ENCODE assay signal across 1 cellular context in genomic region chrX:48697182-48697727, GRCh38.
A peak's percentile ranks its signal among the peaks of the same experiment; 100 is the strongest.
TF ChIP-seq lines count a peak whose summit lies in the region.

No MANE protein-coding gene starts in this region.

TF ChIP-seq in GM12878, 131 proteins besides CTCF, POLR2A, EP300 and RAD21 (continued from another document):
- no peak for TF ChIP-seq NKRF (conservative IDR thresholded peaks at IDR 0.05)
- TF ChIP-seq SMAD5 (IDR thresholded peaks at IDR 0.05; ENCODE audit: low read depth): no peak
- TF ChIP-seq SRF (IDR thresholded peaks at IDR 0.05; ENCODE audit: low read depth in 2 of 2, low read length in 2 of 2): no peak
- TF ChIP-seq RELA (IDR thresholded peaks at IDR 0.05; ENCODE audit: borderline replicate concordance, partially characterized antibody): no peak
- TF ChIP-seq NBN (IDR thresholded peaks at IDR 0.05): no peak
- 0 out of 2 replicates have a peak, but pooled peaks have one; percentile 27 for TF ChIP-seq PML (IDR thresholded peaks at IDR 0.05; ENCODE audit: low read length)
TF ChIP-seq in GM12878: peak in this region for 1.
